Comparison of ENCODE assay signal across 7 cellular contexts in the genomic region with DNA sequence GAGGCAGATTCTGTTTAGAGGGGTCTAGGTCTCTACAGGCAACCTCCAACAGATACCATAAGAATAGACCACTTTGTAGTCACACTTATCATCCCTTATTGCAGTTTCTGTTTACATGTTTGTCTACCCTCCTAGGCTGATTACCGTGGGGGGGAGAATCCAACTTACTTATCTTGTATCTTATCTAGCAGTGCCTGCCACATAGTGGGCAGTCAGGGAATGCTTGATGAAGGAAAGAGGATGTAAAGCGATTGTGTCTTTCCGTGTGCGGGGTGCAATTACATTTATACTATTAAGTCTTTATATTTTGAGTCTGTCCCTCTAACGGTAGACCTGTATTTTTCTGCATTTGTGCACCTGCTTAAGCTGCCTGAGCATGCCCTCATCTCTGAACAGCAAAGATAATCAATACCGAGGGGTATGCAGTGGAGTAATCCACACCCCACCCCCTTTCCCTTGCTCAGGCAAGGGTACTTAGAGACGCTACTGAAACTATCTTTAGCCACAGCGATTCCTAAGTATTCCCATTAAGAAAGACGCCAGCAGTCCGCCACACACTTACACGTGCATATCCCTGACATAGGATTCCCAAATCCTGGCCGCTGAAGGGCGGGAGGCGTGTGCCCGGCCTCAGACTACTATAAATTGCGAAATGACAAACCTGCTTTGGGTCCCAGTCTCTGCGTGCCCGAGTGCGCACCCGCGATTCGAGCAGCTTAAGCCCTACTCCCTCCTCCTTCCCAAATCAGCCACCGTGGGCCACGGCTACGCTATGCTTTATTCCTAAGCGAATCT. TPM values are rescaled to one million over a fixed set of nuclear protein-coding genes. Genes with fewer than 3 reads are reported as not detected.
DNase-seq lines count a peak whose midpoint lies in the region; ATAC-seq and TF ChIP-seq lines count a peak whose summit lies in the region.

No MANE protein-coding gene starts in this region.

- H3K9me3 ChIP-seq in ascending aorta: no peaks in the 10 kb centered on the region
- H3K9me3 ChIP-seq in thymus (ENCODE audit: control insufficient read depth): no peaks in the 10 kb centered on the region

- H3K4me3 ChIP-seq in ascending aorta (peak overlapping the region; percentile 78 to 91), kidney epithelial cell (ENCODE audit: low read depth, low read length) (peak overlapping the region; percentile 85), thymus (ENCODE audit: low read length) (peak overlapping the region; percentile 68)

- intact Hi-C loops in ascending aorta (cut with DNase I): loop anchor here (1.0 to 10.0 kb wide), 8 partner anchors 346 to 1573 kb away; a partner anchor contains a TSS

- TF ChIP-seq CTCF in ascending aorta (IDR thresholded peaks at IDR 0.05) (no peak), kidney epithelial cell (IDR thresholded peaks at IDR 0.05; ENCODE audit: insufficient read depth, low read length, poor library complexity, severe bottlenecking) (no peak)

- in situ Hi-C loops in KBM-7 (cut with MboI; ENCODE audit: low pct_unique_long_range_greater_than_20kb, low sequenced_read_pairs): no loop called here

- H3K27me3 ChIP-seq in ascending aorta: peaks cover 19% of the 10 kb centered on the region
- peaks cover 2% of the 10 kb centered on the region for H3K27me3 ChIP-seq in kidney epithelial cell (ENCODE audit: control insufficient read depth, insufficient read depth, low read length)
- peaks cover 43% of the 10 kb centered on the region for H3K27me3 ChIP-seq in thymus (ENCODE audit: control insufficient read depth, insufficient read depth)

- H3K27ac ChIP-seq in ascending aorta: peak overlapping the region; percentile 89 to 96
- H3K27ac ChIP-seq in thymus (ENCODE audit: low read depth): no peak overlapping the region

- WGBS in thymus: 2% methylated on average over 26 of the region's 26 CpGs

- H3K4me1 ChIP-seq in ascending aorta (peaks cover 0 to 18% of the 10 kb centered on the region in 2 donors), thymus (ENCODE audit: control insufficient read depth, insufficient read depth, low read length) (peaks cover 18% of the 10 kb centered on the region)

- DNase-seq in KBM-7 (peak; percentile 11), ascending aorta (ENCODE audit: low spot score in 2 of 2) (no peak), kidney epithelial cell (ENCODE audit: low read depth) (no peak), C1 segment of cervical spinal cord (lab: John Stamatoyannopoulos, UW) (no peak)

- peak; percentile 22 for ATAC-seq in GM19043 (IDR thresholded peaks at IDR 0.05; ENCODE audit: low read depth, unreplicated experiment)
- ATAC-seq in GM19455 (IDR thresholded peaks at IDR 0.05; ENCODE audit: unreplicated experiment): no peak

- peaks cover 4 to 16% of the 10 kb centered on the region in 2 donors for H3K36me3 ChIP-seq in ascending aorta
- no peaks in the 10 kb centered on the region for H3K36me3 ChIP-seq in kidney epithelial cell (ENCODE audit: control insufficient read depth, insufficient read depth, low read length)
- peaks cover 8% of the 10 kb centered on the region for H3K36me3 ChIP-seq in thymus (ENCODE audit: control insufficient read depth, insufficient read depth)

RNA-seq across cellular contexts. Expression of a gene that starts 0.6 kb away (rescaled TPM):
- 19.5 TPM for total RNA-seq in ascending aorta
- total RNA-seq in kidney epithelial cell: 43.4 and 54.5 TPM in 2 replicates
- polyA plus RNA-seq in thymus: 33.5 TPM

RNA-seq across cellular contexts. Expression of a gene that starts 10.8 kb away (rescaled TPM):
- total RNA-seq in ascending aorta: not detected
- 39.2 and 44.3 TPM in 2 replicates for total RNA-seq in kidney epithelial cell
- 0.09 TPM for polyA plus RNA-seq in thymus

Comparison
In these comparisons a context has a peak if more than half of its experiments do, and no peak if none do; other contexts are left out.
1. RNA of a gene that starts 10.8 kb away (total RNA-seq): 39.2 to 44.3 TPM in kidney epithelial cell; not detected in ascending aorta (single experiment); every median in the first group is over 10 times any median in the second.
2. Peak in every context shown above with its lines, with median percentiles within 50 percentile points of each other: H3K4me3 ChIP-seq.